ENCODE assay signal across 36 cellular contexts in genomic region chr11:101435406-101435805, GRCh38.
"Had no signal": no experiment of that assay in that cellular context is flagged by ENCODE, and none has a peak within 500 bp of the region (broad histone marks: within the 10 kb centered on the region; RNA-seq: fewer than 3 reads in every experiment).

No MANE protein-coding gene starts in this region.

- H3K4me1 ChIP-seq: adrenal gland, body of pancreas, breast epithelium had no signal

- H3K4me1 Mint-ChIP-seq: activated B cell treated with CpG ODN at 0.5 μM for 24 hours had no signal

- DNase-seq: activated B cell treated with CpG ODN at 0.5 μM for 24 hours; activated CD4-positive, alpha-beta memory T cell treated with anti-CD3 and anti-CD28 coated beads for 36 hours; activated CD4-positive, alpha-beta T cell treated with anti-CD3 and anti-CD28 coated beads for 4 hours; activated CD4-positive, alpha-beta T cell treated with anti-CD3 and anti-CD28 coated beads, Interleukin-2, amount 50 U/mL, for 1 hour; activated CD4-positive, CD25-positive, alpha-beta regulatory T cell treated with anti-CD3 and anti-CD28 coated beads, Interleukin-2, amount 50 U/mL, for 72 hours; activated CD8-positive, alpha-beta memory T cell treated with anti-CD3 and anti-CD28 coated beads, Interleukin-2, amount 50 U/mL, for 4 hours; activated gamma-delta T cell treated with Interleukin-2 at 50 U/mL for 16 hours; activated naive CD4-positive, alpha-beta T cell treated with anti-CD3 and anti-CD28 coated beads for 36 hours; activated T-cell treated with anti-CD3 and anti-CD28 coated beads for 4 hours; activated T-cell treated with anti-CD3 and anti-CD28 coated beads, Interleukin-2, amount 50 U/mL, for 4 hours; adrenal gland; body of pancreas; caudate nucleus; Karpas-422; KBM-7; NCI-H1105; NCI-H1436 treated with DMSO at 0.1 percent for 48 hours; NCI-H1694 treated with DMSO at 0.1 percent for 48 hours; NCI-H2029; NCI-H2171 treated with DMSO at 0.1 percent for 48 hours; NCI-H2227 treated with DMSO at 0.1 percent for 48 hours; NCI-H446; NCI-H510A treated with DMSO at 0.1 percent for 48 hours; NCI-H526 treated with DMSO at 0.1 percent for 48 hours; NCI-H774; SIG-M5; SW 1271; T-helper 1 cell; T-helper 2 cell; T-helper 9 cell had no signal

- H3K27me3 Mint-ChIP-seq: activated CD4-positive, alpha-beta memory T cell treated with anti-CD3 and anti-CD28 coated beads for 36 hours had no signal

- ATAC-seq: activated naive CD4-positive, alpha-beta T cell treated with anti-CD3 and anti-CD28 coated beads, Interleukin-2, amount 50 U/mL, for 72 hours; activated T-cell treated with anti-CD3 and anti-CD28 coated beads, Interleukin-2, amount 50 U/mL, for 4 hours; body of pancreas; Panc1 had no signal

- H3K36me3 ChIP-seq: adrenal gland, breast epithelium had no signal

- H3K27me3 ChIP-seq: adrenal gland, body of pancreas, breast epithelium had no signal

- H3K4me3 ChIP-seq: adrenal gland, body of pancreas, breast epithelium had no signal

- FAIRE-seq: astrocyte had no signal

- H3K4me3 Mint-ChIP-seq: activated B cell treated with CpG ODN at 0.5 μM for 24 hours; activated CD4-positive, alpha-beta memory T cell treated with anti-CD3 and anti-CD28 coated beads for 36 hours; activated naive CD4-positive, alpha-beta T cell treated with anti-CD3 and anti-CD28 coated beads for 36 hours; activated T-cell treated with anti-CD3 and anti-CD28 coated beads, Interleukin-2, amount 50 U/mL, for 4 hours; activated T-helper 1 cell treated with anti-CD3 and anti-CD28 coated beads, Interleukin-12 subunit alpha, Interleukin-12 subunit beta, Interleukin-2, Interleukin-4 antibody, amounts not matched to agents 30 ng/mL and 10 ng/mL and 1 ng/mL, durations not matched to agents 14 hours and 24 hours and 36 hours had no signal

- H3K27ac ChIP-seq: adrenal gland, body of pancreas, VCaP had no signal

- H3K36me3 Mint-ChIP-seq: activated CD4-positive, alpha-beta memory T cell treated with anti-CD3 and anti-CD28 coated beads for 36 hours had no signal

- H3K27ac Mint-ChIP-seq: activated B cell treated with CpG ODN at 0.5 μM for 24 hours; activated CD4-positive, alpha-beta memory T cell treated with anti-CD3 and anti-CD28 coated beads for 36 hours; activated naive CD4-positive, alpha-beta T cell treated with anti-CD3 and anti-CD28 coated beads for 36 hours; activated naive CD4-positive, alpha-beta T cell treated with anti-CD3 and anti-CD28 coated beads, Interleukin-2, amount 50 U/mL, for 72 hours; activated T-helper 1 cell treated with anti-CD3 and anti-CD28 coated beads, Interleukin-12 subunit alpha, Interleukin-12 subunit beta, Interleukin-2, Interleukin-4 antibody, amounts not matched to agents 30 ng/mL and 10 ng/mL and 1 ng/mL, durations not matched to agents 14 hours and 24 hours and 36 hours had no signal

- H3K9me3 ChIP-seq: adrenal gland, body of pancreas, breast epithelium had no signal
